Comparison of ENCODE assay signal across 8 cellular contexts in genomic region chr12:112121780-112122565, GRCh38. TPM values are rescaled to one million over a fixed set of nuclear protein-coding genes. Genes with fewer than 3 reads are reported as not detected.
DNase-seq lines count a peak whose midpoint lies in the region; ATAC-seq and TF ChIP-seq lines count a peak whose summit lies in the region.

No MANE protein-coding gene starts in this region.

- H3K4me3 ChIP-seq in PC-9 (no peak overlapping the region), fibroblast of the aortic adventitia (ENCODE audit: low read depth, low read length) (no peak overlapping the region)

- H3K27ac ChIP-seq in PC-9 = peak overlapping the region; percentile 45

- H3K36me3 ChIP-seq in PC-9 (ENCODE audit: low read depth) = no peaks in the 10 kb centered on the region

- H3K4me3 Mint-ChIP-seq in activated T-cell treated with anti-CD3 and anti-CD28 coated beads, Interleukin-2, amount 50 U/mL, for 24 hours = no peak overlapping the region

- H4K20me1 ChIP-seq in PC-9 (ENCODE audit: insufficient read depth) = no peaks in the 10 kb centered on the region

- H3K9me3 ChIP-seq in PC-9 (ENCODE audit: insufficient read depth, low read depth) = no peaks in the 10 kb centered on the region

- peaks cover 15% of the 10 kb centered on the region for H3K79me2 ChIP-seq in PC-9 (ENCODE audit: low read depth)

- no peaks in the 10 kb centered on the region for H3K9me3 Mint-ChIP-seq in activated T-cell treated with anti-CD3 and anti-CD28 coated beads, Interleukin-2, amount 50 U/mL, for 24 hours

- POLR2A ChIA-PET in PC-9 (lab: Charles Lee; ENCODE audit: unreplicated experiment) = interaction anchor here (0.5 to 0.8 kb wide), 3 partner anchors 26 to 265 kb away, joined by 3 to 8 read pairs (median 4); no protein-coding TSS in a partner anchor

- no TSS peak for BruUV-seq in PC-9 (replicated peaks; lab: Mats Ljungman, UMichigan)

- H3K27me3 ChIP-seq in PC-9 (ENCODE audit: insufficient read depth, low read depth) = no peaks in the 10 kb centered on the region

- H3K27ac Mint-ChIP-seq in activated T-cell treated with anti-CD3 and anti-CD28 coated beads, Interleukin-2, amount 50 U/mL, for 24 hours = no peak overlapping the region

- intact Hi-C loops in PC-9 (cut with micrococcal nuclease; ENCODE audit: unreplicated experiment) = loop anchor here (1.0 to 2.0 kb wide), 2 partner anchors 10 to 27 kb away; no protein-coding TSS in a partner anchor

- CTCF ChIA-PET in PC-9 (lab: Charles Lee) = interaction anchor here (0.6 to 2.1 kb wide), 3 partner anchors 10 to 177 kb away, joined by 3 to 7 read pairs (median 6); no protein-coding TSS in a partner anchor

- no peak for ATAC-seq in GM19455 (IDR thresholded peaks at IDR 0.05; ENCODE audit: unreplicated experiment)

- no peaks in the 10 kb centered on the region for H3K27me3 Mint-ChIP-seq in activated T-cell treated with anti-CD3 and anti-CD28 coated beads, Interleukin-2, amount 50 U/mL, for 24 hours

- DNase-seq in Ammon's horn (ENCODE audit: low spot score) (peak; percentile 43), PC-9 (peak; percentile 61 to 68), fibroblast of the aortic adventitia (ENCODE audit: low read depth) (peak; percentile 91), occipital lobe (lab: John Stamatoyannopoulos, UW) (peak; percentile 55), MV-4-11 (lab: John Stamatoyannopoulos, UW) (no peak)
- DNase-seq in central memory CD4-positive, alpha-beta T cell = no peak
- no peak for DNase-seq in activated T-cell treated with anti-CD3 and anti-CD28 coated beads, Interleukin-2, amount 50 U/mL, for 24 hours

- peaks cover 50% of the 10 kb centered on the region for H3F3A ChIP-seq in PC-9 (ENCODE audit: insufficient read depth, low read depth)

- TF ChIP-seq CTCF in PC-9 (conservative IDR thresholded peaks at IDR 0.05) = no peak
- no peak for TF ChIP-seq CTCF in fibroblast of the aortic adventitia (IDR thresholded peaks at IDR 0.05; ENCODE audit: insufficient read depth, low read length)

- H3K4me1 ChIP-seq in PC-9 (replicated peaks; ENCODE audit: insufficient read depth) = peaks cover 73% of the 10 kb centered on the region

- H3K36me3 Mint-ChIP-seq in activated T-cell treated with anti-CD3 and anti-CD28 coated beads, Interleukin-2, amount 50 U/mL, for 24 hours (ENCODE audit: low read depth) = peaks cover 10% of the 10 kb centered on the region

- no peaks in the 10 kb centered on the region for H3K9me2 ChIP-seq in PC-9 (ENCODE audit: insufficient read depth)

- peaks cover 14% of the 10 kb centered on the region for H3K4me1 Mint-ChIP-seq in activated T-cell treated with anti-CD3 and anti-CD28 coated beads, Interleukin-2, amount 50 U/mL, for 24 hours (ENCODE audit: low read depth)

- peak overlapping the region; percentile 44 for H3K4me2 ChIP-seq in PC-9

- no peak overlapping the region for H2AFZ ChIP-seq in PC-9

RNA-seq across cellular contexts. Expression of gene TRAFD1, which starts 3.4 kb away (rescaled TPM):
- total RNA-seq in PC-9 (2021) = 34.1 and 38.7 TPM in 2 replicates
- total RNA-seq in fibroblast of the aortic adventitia (ENCODE audit: low replicate concordance) = 36.5 and 158 TPM in 2 replicates
- total RNA-seq in occipital lobe = 46.5 TPM

RNA-seq across cellular contexts. Expression of gene NAA25, which starts 13.4 kb away (rescaled TPM):
- total RNA-seq in PC-9 (2021) (29.5 and 37.0 TPM in 2 replicates), fibroblast of the aortic adventitia (ENCODE audit: low replicate concordance) (25.5 and 28.0 TPM in 2 replicates), occipital lobe (37.6 TPM)

Comparison
In these comparisons a context has a peak if more than half of its experiments do, and no peak if none do; other contexts are left out.
1. DNase-seq: peak in Ammon's horn (single experiment), PC-9 (2 of 2), fibroblast of the aortic adventitia (single experiment) and occipital lobe (single experiment); none in MV-4-11 (single experiment), central memory CD4-positive, alpha-beta T cell (single experiment) and activated T-cell treated with anti-CD3 and anti-CD28 coated beads, Interleukin-2, amount 50 U/mL, for 24 hours (single experiment).